Comparison of ENCODE assay signal across 1 cellular context in genomic region chr12:125201940-125202339, GRCh38.
TF ChIP-seq lines count a peak whose summit lies in the region.

No MANE protein-coding gene starts in this region.

TF ChIP-seq in GM23338, 12 proteins besides CTCF, POLR2A, EP300 and RAD21 (continued from another document):
- TF ChIP-seq REST (IDR thresholded peaks at IDR 0.05; ENCODE audit: unreplicated experiment) (no peak), EZH2 (IDR thresholded peaks at IDR 0.05; ENCODE audit: low read depth, unreplicated experiment) (no peak), ZNF331 (CRISPR knock-in tag; IDR thresholded peaks at IDR 0.05; ENCODE audit: low read depth) (no peak)
